ENCODE assay signal across 8 cellular contexts in genomic region chr4:170025523-170026252, GRCh38. TPM values are rescaled to one million over a fixed set of nuclear protein-coding genes. Genes with fewer than 3 reads are reported as not detected.
A peak's percentile ranks its signal among the peaks of the same experiment; 100 is the strongest.
DNase-seq lines count a peak whose midpoint lies in the region; ATAC-seq and TF ChIP-seq lines count a peak whose summit lies in the region.

No MANE protein-coding gene starts in this region.

- peak; percentile 2 for DNase-seq in activated CD4-positive, alpha-beta T cell treated with anti-CD3 and anti-CD28 coated beads, Interleukin-2, amount 50 U/mL, for 1 hour
- DNase-seq in fibroblast of lung (ENCODE audit: low read depth in 2 of 2) = peak in 1 of 2 donors; percentile 15

- TF ChIP-seq CTCF in GM12875 (IDR thresholded peaks at IDR 0.05; ENCODE audit: borderline replicate concordance, insufficient read depth, low read depth, low read length) (no peak), fibroblast of lung (conservative IDR thresholded peaks at IDR 0.05 in 1 of 2, IDR thresholded peaks at IDR 0.05 in 1 of 2; ENCODE audit: low read depth in 1 of 2, low read length in 2 of 2) (no peak)

- no peaks in the 10 kb centered on the region for H3K79me2 ChIP-seq in fibroblast of lung (ENCODE audit: control insufficient read depth, insufficient read depth, low read length)

- H3K27me3 ChIP-seq in fibroblast of lung (ENCODE audit: control insufficient read depth, insufficient read depth, low read length) (peaks cover 12% of the 10 kb centered on the region), neuron (ENCODE audit: insufficient read depth, low read length) (peaks cover 4% of the 10 kb centered on the region)

- H3K27ac ChIP-seq in fibroblast of lung (ENCODE audit: insufficient read depth, low read length) = no peak overlapping the region

- H3K4me2 ChIP-seq in fibroblast of lung (ENCODE audit: extremely low read depth, insufficient read depth, low read length) = peak overlapping the region; percentile 80

- H2AFZ ChIP-seq in fibroblast of lung (ENCODE audit: low read length) (peak overlapping the region; percentile 41), neuron (ENCODE audit: low read depth, low read length) (peak overlapping the region; percentile 98)

- H3K9me3 ChIP-seq in fibroblast of lung (ENCODE audit: control insufficient read depth, insufficient read depth, low read depth, low read length) (no peaks in the 10 kb centered on the region), neuron (ENCODE audit: low read length) (no peaks in the 10 kb centered on the region)

- H4K20me1 ChIP-seq in fibroblast of lung (ENCODE audit: control insufficient read depth, extremely low read depth, insufficient read depth, low read length) = no peaks in the 10 kb centered on the region

- H3K4me1 ChIP-seq in fibroblast of lung (ENCODE audit: control insufficient read depth, extremely low read depth, insufficient read depth, low read length) (no peaks in the 10 kb centered on the region), neuron (ENCODE audit: insufficient read depth, low read length) (peaks cover 5% of the 10 kb centered on the region)

- no peak for ATAC-seq in HG02970 (IDR thresholded peaks at IDR 0.05; ENCODE audit: low FRiP score, unreplicated experiment)
- no peak for ATAC-seq in HG02623 (IDR thresholded peaks at IDR 0.05; ENCODE audit: unreplicated experiment)
- no peak for ATAC-seq in HG03175 (IDR thresholded peaks at IDR 0.05; ENCODE audit: unreplicated experiment)
- no peak for ATAC-seq in GM21381 (IDR thresholded peaks at IDR 0.05; ENCODE audit: unreplicated experiment)

- no peaks in the 10 kb centered on the region for H3K36me3 ChIP-seq in fibroblast of lung (ENCODE audit: control insufficient read depth, insufficient read depth, low read length)
- no peaks in the 10 kb centered on the region for H3K36me3 ChIP-seq in neuron (ENCODE audit: insufficient read depth, low read length)

- H3K9ac ChIP-seq in fibroblast of lung (ENCODE audit: insufficient read depth, low read length) = peak overlapping the region; percentile 2

- H3K4me3 ChIP-seq in GM12875 (ENCODE audit: low read depth, low read length) (peak overlapping the region; percentile 24), fibroblast of lung (replicated peaks in 1 of 4; ENCODE audit: control extremely low read depth in 1 of 4, insufficient read depth in 1 of 4, low read depth in 3 of 4, low read length in 4 of 4) (peak overlapping the region; percentile 36 to 82 (median 42)), neuron (ENCODE audit: low read length) (peak overlapping the region; percentile 72)

RNA-seq across cellular contexts. Expression of gene MFAP3L, which starts 0.5 kb away (rescaled TPM):
- 0.50 and 0.77 TPM in 2 replicates for total RNA-seq in fibroblast of lung
- 0.45 and 0.49 TPM in 2 replicates for polyA plus RNA-seq in fibroblast of lung
- 0.33 and 0.41 TPM in 2 replicates for polyA plus RNA-seq in fibroblast of lung (2012)
- polyA minus RNA-seq in fibroblast of lung (ENCODE audit: low replicate concordance) = 6.8 TPM in 1 of 2 replicates, not detected in the other
